ENCODE assay signal across 8 cellular contexts in genomic region chr2:239485622-239486021, GRCh38.
"Had no signal": no experiment of that assay in that cellular context is flagged by ENCODE, and none has a peak within 500 bp of the region (broad histone marks: within the 10 kb centered on the region; RNA-seq: fewer than 3 reads in every experiment).

No MANE protein-coding gene starts in this region.

- H3K4me3 ChIP-seq: GM12878 had no signal

- DNase-seq: GDM1, GF-D8 had no signal

- FAIRE-seq: G401.6, GM12878, GM12891, GM12892, GM18507, GM19239 had no signal

- ATAC-seq: GM12878 had no signal
